8 cellular contexts compared by ENCODE assay signal in genomic region chr6:79946242-79946641, GRCh38. TPM values are rescaled to one million over a fixed set of nuclear protein-coding genes. Genes with fewer than 3 reads are reported as not detected.
DNase-seq lines count a peak whose midpoint lies in the region; ATAC-seq and TF ChIP-seq lines count a peak whose summit lies in the region.

No MANE protein-coding gene starts in this region.

- peak; percentile 38 for TF ChIP-seq CTCF in epithelial cell of proximal tubule (conservative IDR thresholded peaks at IDR 0.05; ENCODE audit: low read depth, low read length)
- peak; percentile 63 for TF ChIP-seq CTCF in osteocyte (IDR thresholded peaks at IDR 0.05)
- TF ChIP-seq CTCF in omental fat pad (IDR thresholded peaks at IDR 0.05), result no peak

- ATAC-seq in HG03571 (IDR thresholded peaks at IDR 0.05; ENCODE audit: unreplicated experiment) (peak; percentile 35), SK-N-SH treated with all-trans-retinoic acid at 6 μM for 48 hours (peak; percentile 58), omental fat pad (ENCODE audit: low FRiP score) (no peak)

- H3K4me3 ChIP-seq in epithelial cell of proximal tubule (ENCODE audit: low read depth, low read length), result peak overlapping the region; percentile 69

- no peaks in the 10 kb centered on the region for H3K9me3 Mint-ChIP-seq in activated T-cell treated with anti-CD3 and anti-CD28 coated beads, Interleukin-2, amount 50 U/mL, for 24 hours
- no peaks in the 10 kb centered on the region for H3K9me3 Mint-ChIP-seq in osteocyte (ENCODE audit: unreplicated experiment)

- peak overlapping the region; percentile 82 for H3K4me3 Mint-ChIP-seq in activated T-cell treated with anti-CD3 and anti-CD28 coated beads, Interleukin-2, amount 50 U/mL, for 24 hours
- peak overlapping the region; percentile 90 for H3K4me3 Mint-ChIP-seq in osteocyte (ENCODE audit: unreplicated experiment)

- peaks cover 26% of the 10 kb centered on the region for H3K4me1 Mint-ChIP-seq in activated T-cell treated with anti-CD3 and anti-CD28 coated beads, Interleukin-2, amount 50 U/mL, for 24 hours (ENCODE audit: low read depth)
- H3K4me1 Mint-ChIP-seq in osteocyte (ENCODE audit: unreplicated experiment), result peaks cover 17% of the 10 kb centered on the region

- H3K27me3 Mint-ChIP-seq in activated T-cell treated with anti-CD3 and anti-CD28 coated beads, Interleukin-2, amount 50 U/mL, for 24 hours, result peaks cover 57% of the 10 kb centered on the region
- H3K27me3 Mint-ChIP-seq in osteocyte (ENCODE audit: unreplicated experiment), result peaks cover 29% of the 10 kb centered on the region

- DNase-seq in activated T-cell treated with anti-CD3 and anti-CD28 coated beads, Interleukin-2, amount 50 U/mL, for 24 hours, result no peak
- no peak for DNase-seq in activated T-cell treated with anti-CD3 and anti-CD28 coated beads, Interleukin-2, amount 50 U/mL, for 1 hour
- DNase-seq in epithelial cell of proximal tubule (ENCODE audit: low read depth) (no peak), osteocyte (ENCODE audit: extremely low spot score, unreplicated experiment) (no peak), omental fat pad (ENCODE audit: low spot score) (no peak), retina (no peak)

- no peaks in the 10 kb centered on the region for H3K36me3 Mint-ChIP-seq in activated T-cell treated with anti-CD3 and anti-CD28 coated beads, Interleukin-2, amount 50 U/mL, for 24 hours (ENCODE audit: low read depth)
- no peaks in the 10 kb centered on the region for H3K36me3 Mint-ChIP-seq in osteocyte (ENCODE audit: unreplicated experiment)

- peak overlapping the region; percentile 44 for H3K27ac Mint-ChIP-seq in activated T-cell treated with anti-CD3 and anti-CD28 coated beads, Interleukin-2, amount 50 U/mL, for 24 hours
- H3K27ac Mint-ChIP-seq in osteocyte (ENCODE audit: unreplicated experiment), result peak overlapping the region; percentile 4

TF ChIP-seq in SK-N-SH treated with all-trans-retinoic acid at 6 μM for 48 hours, 23 proteins besides CTCF, POLR2A, EP300 and RAD21:
- TF ChIP-seq, protein P1, sequence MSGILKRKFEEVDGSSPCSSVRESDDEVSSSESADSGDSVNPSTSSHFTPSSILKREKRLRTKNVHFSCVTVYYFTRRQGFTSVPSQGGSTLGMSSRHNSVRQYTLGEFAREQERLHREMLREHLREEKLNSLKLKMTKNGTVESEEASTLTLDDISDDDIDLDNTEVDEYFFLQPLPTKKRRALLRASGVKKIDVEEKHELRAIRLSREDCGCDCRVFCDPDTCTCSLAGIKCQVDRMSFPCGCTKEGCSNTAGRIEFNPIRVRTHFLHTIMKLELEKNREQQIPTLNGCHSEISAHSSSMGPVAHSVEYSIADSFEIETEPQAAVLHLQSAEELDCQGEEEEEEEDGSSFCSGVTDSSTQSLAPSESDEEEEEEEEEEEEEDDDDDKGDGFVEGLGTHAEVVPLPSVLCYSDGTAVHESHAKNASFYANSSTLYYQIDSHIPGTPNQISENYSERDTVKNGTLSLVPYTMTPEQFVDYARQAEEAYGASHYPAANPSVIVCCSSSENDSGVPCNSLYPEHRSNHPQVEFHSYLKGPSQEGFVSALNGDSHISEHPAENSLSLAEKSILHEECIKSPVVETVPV (CRISPR knock-in tag; IDR thresholded peaks at IDR 0.05), result no peak
- TF ChIP-seq GLIS3 (CRISPR knock-in tag; IDR thresholded peaks at IDR 0.05) (no peak), ZNF70 (CRISPR knock-in tag; IDR thresholded peaks at IDR 0.05) (no peak), PPARA (CRISPR knock-in tag; IDR thresholded peaks at IDR 0.05; ENCODE audit: borderline replicate concordance) (no peak), ESRRG (CRISPR knock-in tag; IDR thresholded peaks at IDR 0.05) (no peak), CREB5 (CRISPR knock-in tag; IDR thresholded peaks at IDR 0.05; ENCODE audit: low read depth) (no peak), POU6F1 (CRISPR knock-in tag; IDR thresholded peaks at IDR 0.05; ENCODE audit: borderline replicate concordance, low read depth) (no peak)
TF ChIP-seq in SK-N-SH treated with all-trans-retinoic acid at 6 μM for 48 hours: peak in this region for 0.

RNA-seq across cellular contexts. Expression of gene ELOVL4, which starts 1.1 kb away (rescaled TPM):
- total RNA-seq in epithelial cell of proximal tubule (2.1 and 2.6 TPM in 2 replicates), osteocyte (4.8 and 6.0 TPM in 2 replicates), omental fat pad (under 1 TPM; 0.19 to 0.95 (median 0.37) TPM)

RNA-seq across cellular contexts. Expression of gene TTK, which starts 58.2 kb away (rescaled TPM):
- total RNA-seq in epithelial cell of proximal tubule (41.5 and 44.7 TPM in 2 replicates), osteocyte (4.3 and 4.5 TPM in 2 replicates), omental fat pad (1 to 10 TPM in 1 of 4 donors, under 1 TPM in 1, not detected in 2; 0.19 to 2.9 TPM)

Comparison
In these comparisons a context has a peak if more than half of its experiments do, and no peak if none do; other contexts are left out.
1. CTCF ChIP-seq: peak in epithelial cell of proximal tubule (single experiment) and osteocyte (single experiment); none in omental fat pad (0 of 3).